In the genomic region with DNA sequence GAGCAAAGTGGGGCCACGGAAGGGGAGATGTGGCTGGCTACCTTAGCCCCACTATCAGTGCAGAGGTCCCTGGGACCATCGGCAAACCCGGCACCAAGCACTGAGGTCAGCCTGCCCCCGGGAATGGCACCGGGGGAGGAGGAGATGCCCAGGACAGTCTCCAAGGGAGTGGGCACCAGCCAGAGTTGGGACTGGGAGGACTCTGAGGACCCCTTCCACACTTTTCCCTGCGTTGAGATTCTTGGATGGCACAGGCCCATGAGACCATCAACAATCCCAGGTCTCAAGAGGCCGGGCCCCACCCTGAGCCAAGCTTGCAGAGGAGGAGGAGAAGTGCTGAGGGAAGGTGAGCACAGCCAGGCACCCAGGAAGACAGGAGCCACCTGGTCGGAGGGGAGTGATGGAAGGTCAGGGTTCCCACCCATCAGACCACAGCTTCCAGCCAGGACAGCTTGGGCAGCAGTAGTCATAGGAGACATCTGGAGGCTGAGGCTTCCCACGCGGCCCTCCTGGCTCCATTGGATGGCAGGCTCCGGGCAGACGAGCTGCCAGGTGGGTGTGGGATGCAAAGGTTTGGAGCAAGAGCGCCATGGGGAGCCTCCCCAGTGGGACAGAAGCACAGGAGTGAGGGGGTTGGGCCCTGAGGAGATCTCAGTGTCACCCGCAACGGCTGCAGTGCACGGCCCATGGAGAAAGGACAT, we compare ENCODE assay signal across 26 cellular contexts. TPM values are rescaled to one million over a fixed set of nuclear protein-coding genes. Genes with fewer than 3 reads are reported as not detected.
DNase-seq lines count a peak whose midpoint lies in the region; ATAC-seq, FAIRE-seq and TF ChIP-seq lines count a peak whose summit lies in the region.
"Had no signal": no experiment of that assay in that cellular context is flagged by ENCODE, and none has a peak within 500 bp of the region (broad histone marks: within the 10 kb centered on the region; RNA-seq: fewer than 3 reads in every experiment).

No MANE protein-coding gene starts in this region.

- no peak overlapping the region for H3K4me3 Mint-ChIP-seq in activated T-cell treated with anti-CD3 and anti-CD28 coated beads, Interleukin-2, amount 50 U/mL, for 24 hours
- H3K4me3 Mint-ChIP-seq in activated T-cell treated with anti-CD3 and anti-CD28 coated beads, Interleukin-2, amount 50 U/mL, for 72 hours: no peak overlapping the region
- H3K4me3 Mint-ChIP-seq: activated CD4-positive, alpha-beta T cell treated with anti-CD3 and anti-CD28 coated beads, Interleukin-2, amount 10 ng/mL, durations not matched to agents 24 days and 14 days; CD4-positive, alpha-beta memory T cell; naive thymus-derived CD4-positive, alpha-beta T cell had no signal

- H3K56ac ChIP-seq in H1 (replicated peaks; ENCODE audit: insufficient read length, low read depth, low read length): no peak overlapping the region

- intact Hi-C loops in stomach (cut with DNase I; ENCODE audit: low total_unique reads): no loop called here

- H3K79me2 ChIP-seq in H1 (ENCODE audit: control insufficient read depth in 1 of 2, insufficient read depth in 2 of 2, low read length in 2 of 2) (no peaks in the 10 kb centered on the region), GM23248 (ENCODE audit: insufficient read depth) (no peaks in the 10 kb centered on the region)

- no peaks in the 10 kb centered on the region for H3K79me1 ChIP-seq in H1 (ENCODE audit: low read depth, low read length)

- TF ChIP-seq EP300 in H1 (IDR thresholded peaks at IDR 0.05; ENCODE audit: borderline replicate concordance in 1 of 2, low read depth in 2 of 2, low read length in 2 of 2) (no peak), stomach (IDR thresholded peaks at IDR 0.05) (no peak)

- no peaks in the 10 kb centered on the region for H3K36me3 ChIP-seq in H7 (replicated peaks; ENCODE audit: control insufficient read depth, insufficient read depth, low read length)
- H3K36me3 ChIP-seq in H1 (ENCODE audit: control insufficient read depth in 2 of 4, insufficient read depth in 4 of 4, low read length in 3 of 4): no peaks in the 10 kb centered on the region
- no peaks in the 10 kb centered on the region for H3K36me3 ChIP-seq in stomach
- no peaks in the 10 kb centered on the region for H3K36me3 ChIP-seq in GM23248 (ENCODE audit: low read depth)
- H3K36me3 ChIP-seq: esophagus muscularis mucosa, tibial nerve had no signal

- TF ChIP-seq CTCF in H1 (IDR thresholded peaks at IDR 0.05; ENCODE audit: control extremely low read depth in 1 of 3, insufficient read depth in 1 of 3, low read depth in 1 of 3, low read length in 3 of 3): no peak
- no peak for TF ChIP-seq CTCF in stomach (IDR thresholded peaks at IDR 0.05)
- no peak for TF ChIP-seq CTCF in foreskin keratinocyte (conservative IDR thresholded peaks at IDR 0.05)

- H3K4ac ChIP-seq in H1 (replicated peaks; ENCODE audit: insufficient read length, low read depth, low read length): no peak overlapping the region

- peak overlapping the region; percentile 77; the same call in 1 of the 2 replicates for H4K8ac ChIP-seq in H1 (ENCODE audit: extremely low read depth, insufficient read depth, low read length)

- H3K4me1 ChIP-seq in H1 (replicated peaks in 1 of 4; ENCODE audit: control insufficient read depth in 3 of 4, insufficient read depth in 4 of 4, low read length in 3 of 4): peaks cover 0 to 6% (median 3%) of the 10 kb centered on the region in 4 experiments; a peak in 1 of 7 replicates
- peaks cover 5 to 22% (median 14%) of the 10 kb centered on the region in 4 donors for H3K4me1 ChIP-seq in stomach
- peaks cover 21% of the 10 kb centered on the region for H3K4me1 ChIP-seq in GM23248 (ENCODE audit: insufficient read depth)
- H3K4me1 ChIP-seq in foreskin keratinocyte: peaks cover 16% of the 10 kb centered on the region

- H3K36me3 Mint-ChIP-seq in activated T-cell treated with anti-CD3 and anti-CD28 coated beads, Interleukin-2, amount 50 U/mL, for 24 hours (ENCODE audit: low read depth): no peaks in the 10 kb centered on the region
- no peaks in the 10 kb centered on the region for H3K36me3 Mint-ChIP-seq in activated T-cell treated with anti-CD3 and anti-CD28 coated beads, Interleukin-2, amount 50 U/mL, for 72 hours (ENCODE audit: insufficient read depth in 2 of 2)
- H3K36me3 Mint-ChIP-seq: activated naive CD4-positive, alpha-beta T cell treated with anti-CD3 and anti-CD28 coated beads, Interleukin-2, amount 50 U/mL, for 72 hours; CD4-positive, alpha-beta memory T cell; naive thymus-derived CD4-positive, alpha-beta T cell had no signal

- no peaks in the 10 kb centered on the region for H3K27me3 ChIP-seq in H7 (ENCODE audit: control insufficient read depth, insufficient read depth, low read length)
- H3K27me3 ChIP-seq in H1 (replicated peaks in 1 of 4; ENCODE audit: control insufficient read depth in 3 of 4, extremely low read depth in 1 of 4, insufficient read depth in 3 of 4, low read length in 3 of 4): 0 out of 7 replicates have a peak, but pooled peaks cover 0 to 2% (median 0%) of the 10 kb centered on the region in 4 experiments
- no peaks in the 10 kb centered on the region for H3K27me3 ChIP-seq in stomach
- no peaks in the 10 kb centered on the region for H3K27me3 ChIP-seq in GM23248 (replicated peaks; ENCODE audit: insufficient read depth)
- peaks cover 4% of the 10 kb centered on the region for H3K27me3 ChIP-seq in foreskin keratinocyte
- H3K27me3 ChIP-seq: esophagus muscularis mucosa, tibial nerve had no signal

- H3K18ac ChIP-seq in H1 (ENCODE audit: extremely low read depth, low read length): no peak overlapping the region

- peak overlapping the region; percentile 80; the same call in 1 of the 2 replicates for H2BK20ac ChIP-seq in H1 (ENCODE audit: low read length)

- peak; percentile 5 for DNase-seq in activated T-cell treated with anti-CD3 and anti-CD28 coated beads, Interleukin-2, amount 50 U/mL, for 24 hours
- DNase-seq in activated T-cell treated with anti-CD3 and anti-CD28 coated beads, Interleukin-2, amount 50 U/mL, for 72 hours: no peak
- DNase-seq in H7 (peak; percentile 49), H1 (ENCODE audit: low read depth in 1 of 2, low spot score in 2 of 2) (no peak), stomach (peak; percentile 16), NCI-H774 (lab: John Stamatoyannopoulos, UW) (no peak), GM23248 (no peak), foreskin keratinocyte (no peak)
- DNase-seq: activated CD4-positive, alpha-beta T cell treated with anti-CD3 and anti-CD28 coated beads, Interleukin-2, amount 10 ng/mL, durations not matched to agents 24 days and 14 days; CD4-positive, alpha-beta memory T cell; effector CD4-positive, alpha-beta T cell; kidney glomerular epithelial cell; mesenchymal stem cell; NCI-H446; NK-92 treated with Interleukin-12 subunit alpha and Interleukin-12 subunit beta, amount 100 ng/mL, for 24 hours; stimulated activated CD4-positive, alpha-beta T cell treated with anti-CD3 and anti-CD28 coated beads, Interleukin-2, amount 100 ng/mL, for 24 hours; stimulated activated naive CD4-positive, alpha-beta T cell had no signal

- H3K9me3 ChIP-seq in H1 (ENCODE audit: insufficient read depth in 2 of 2, low read depth in 1 of 2, low read length in 1 of 2) (no peaks in the 10 kb centered on the region), stomach (no peaks in the 10 kb centered on the region), GM23248 (ENCODE audit: low read depth) (no peaks in the 10 kb centered on the region)
- H3K9me3 ChIP-seq: esophagus muscularis mucosa, tibial nerve had no signal

- H3F3A ChIP-seq in GM23248 (ENCODE audit: insufficient read depth): 0 out of 2 replicates have a peak, but pooled peaks cover 8% of the 10 kb centered on the region

- H3K27ac ChIP-seq in H1 (ENCODE audit: low read depth, low read length): no peak overlapping the region
- H3K27ac ChIP-seq in stomach: no peak overlapping the region
- no peak overlapping the region for H3K27ac ChIP-seq in GM23248
- no peak overlapping the region for H3K27ac ChIP-seq in foreskin keratinocyte
- H3K27ac ChIP-seq: esophagus muscularis mucosa, tibial nerve had no signal

- H3K4me2 ChIP-seq in H1 (ENCODE audit: insufficient read depth in 1 of 2, low read depth in 2 of 2, low read length in 2 of 2) (no peak overlapping the region), GM23248 (ENCODE audit: unreplicated experiment) (no peak overlapping the region)

- no peak overlapping the region for H3K14ac ChIP-seq in H1 (ENCODE audit: insufficient read length)

- TF ChIP-seq RAD21 in H1 (IDR thresholded peaks at IDR 0.05 in 1 of 2, conservative IDR thresholded peaks at IDR 0.05 in 1 of 2; ENCODE audit: low read depth in 2 of 2, low read length in 2 of 2): no peak

- H3K4me1 Mint-ChIP-seq in activated T-cell treated with anti-CD3 and anti-CD28 coated beads, Interleukin-2, amount 50 U/mL, for 24 hours (ENCODE audit: low read depth): no peaks in the 10 kb centered on the region
- H3K4me1 Mint-ChIP-seq in activated T-cell treated with anti-CD3 and anti-CD28 coated beads, Interleukin-2, amount 50 U/mL, for 72 hours (ENCODE audit: low read depth): no peaks in the 10 kb centered on the region
- H3K4me1 Mint-ChIP-seq: activated CD4-positive, alpha-beta T cell treated with anti-CD3 and anti-CD28 coated beads, Interleukin-2, amount 10 ng/mL, durations not matched to agents 24 days and 14 days; CD4-positive, alpha-beta memory T cell had no signal

- H4K20me1 ChIP-seq in H1 (replicated peaks in 1 of 2; ENCODE audit: control insufficient read depth in 1 of 2, insufficient read depth in 2 of 2, low read length in 2 of 2) (peaks cover 0 to 6% of the 10 kb centered on the region in 2 experiments), GM23248 (ENCODE audit: insufficient read depth) (no peaks in the 10 kb centered on the region)

- no peaks in the 10 kb centered on the region for H3K27me3 Mint-ChIP-seq in activated T-cell treated with anti-CD3 and anti-CD28 coated beads, Interleukin-2, amount 50 U/mL, for 24 hours
- no peaks in the 10 kb centered on the region for H3K27me3 Mint-ChIP-seq in activated T-cell treated with anti-CD3 and anti-CD28 coated beads, Interleukin-2, amount 50 U/mL, for 72 hours (ENCODE audit: low read depth)
- H3K27me3 Mint-ChIP-seq: activated CD4-positive, alpha-beta T cell treated with anti-CD3 and anti-CD28 coated beads, Interleukin-2, amount 10 ng/mL, durations not matched to agents 24 days and 14 days; naive thymus-derived CD4-positive, alpha-beta T cell had no signal

- H2BK120ac ChIP-seq in H1 (replicated peaks; ENCODE audit: low read depth, low read length): no peak overlapping the region

- no peak overlapping the region for H2BK15ac ChIP-seq in H1 (ENCODE audit: low read length)

- H3K4me3 ChIP-seq in H7 (ENCODE audit: insufficient read depth, low read depth, low read length): no peak overlapping the region
- no peak overlapping the region for H3K4me3 ChIP-seq in H1 (ENCODE audit: extremely low read depth in 1 of 4, insufficient read depth in 2 of 4, low read depth in 3 of 4, low read length in 4 of 4)
- no peak overlapping the region for H3K4me3 ChIP-seq in stomach
- no peak overlapping the region for H3K4me3 ChIP-seq in GM23248
- H3K4me3 ChIP-seq: esophagus muscularis mucosa, tibial nerve had no signal

- H4K5ac ChIP-seq in H1 (ENCODE audit: insufficient read length, low read depth, low read length): no peak overlapping the region

- POLR2A ChIA-PET in H1 (lab: Charles Lee; ENCODE audit: partially characterized antibody): interaction anchor here (1.0 to 1.9 kb wide), 2 partner anchors 10 to 13 kb away, joined by 3 to 4 read pairs; no protein-coding TSS in a partner anchor

- H2BK5ac ChIP-seq in H1 (ENCODE audit: low read depth, low read length): no peak overlapping the region; the same call in 1 of the 2 replicates

- H2BK12ac ChIP-seq in H1 (ENCODE audit: low read depth, low read length): no peak overlapping the region

- no peaks in the 10 kb centered on the region for H3K9me3 Mint-ChIP-seq in activated T-cell treated with anti-CD3 and anti-CD28 coated beads, Interleukin-2, amount 50 U/mL, for 24 hours
- no peaks in the 10 kb centered on the region for H3K9me3 Mint-ChIP-seq in activated T-cell treated with anti-CD3 and anti-CD28 coated beads, Interleukin-2, amount 50 U/mL, for 72 hours
- H3K9me3 Mint-ChIP-seq: activated CD4-positive, alpha-beta T cell treated with anti-CD3 and anti-CD28 coated beads, Interleukin-2, amount 10 ng/mL, durations not matched to agents 24 days and 14 days; activated naive CD4-positive, alpha-beta T cell treated with anti-CD3 and anti-CD28 coated beads, Interleukin-2, amount 50 U/mL, for 72 hours; CD4-positive, alpha-beta memory T cell; naive thymus-derived CD4-positive, alpha-beta T cell had no signal

- peak overlapping the region; percentile 22 for H4K91ac ChIP-seq in H1 (replicated peaks; ENCODE audit: insufficient read length, low read length)

- no peak overlapping the region for H2AFZ ChIP-seq in H1 (ENCODE audit: low read length)
- H2AFZ ChIP-seq in GM23248: no peak overlapping the region

- no peak overlapping the region for H3K27ac Mint-ChIP-seq in activated T-cell treated with anti-CD3 and anti-CD28 coated beads, Interleukin-2, amount 50 U/mL, for 24 hours
- no peak overlapping the region for H3K27ac Mint-ChIP-seq in activated T-cell treated with anti-CD3 and anti-CD28 coated beads, Interleukin-2, amount 50 U/mL, for 72 hours
- H3K27ac Mint-ChIP-seq: activated CD4-positive, alpha-beta T cell treated with anti-CD3 and anti-CD28 coated beads, Interleukin-2, amount 10 ng/mL, durations not matched to agents 24 days and 14 days; CD4-positive, alpha-beta memory T cell had no signal

- H2AK5ac ChIP-seq in H1 (ENCODE audit: low read depth, low read length): no peak overlapping the region

- FAIRE-seq in H1 (lab: Jason Lieb, UNC): no peak
- FAIRE-seq: HepG2, TTC549 had no signal

- 94% methylated on average over 15 of the region's 16 CpGs; no CpG with 5 or more reads in 1 of the 2 experiments for WGBS in H1 (ENCODE audit: extremely low coverage in 1 of 2, insufficient coverage in 1 of 2, insufficient read length in 1 of 2, insufficient replicate concordance in 2 of 2, low coverage in 1 of 2, low lambda C conversion rate in 2 of 2, missing lambda C conversion rate in 1 of 2), 2 experiments
- 86 to 91% (median 90%) methylated on average over 14 to 16 of the region's 16 CpGs for WGBS in stomach, 5 donors
- WGBS in GM23248 (ENCODE audit: low coverage in 1 of 2, low lambda C conversion rate in 2 of 2, missing lambda C conversion rate in 2 of 2), 2 experiments: 81 to 85% methylated on average over 16 of the region's 16 CpGs

- H3K9ac ChIP-seq in H1 (replicated peaks in 1 of 4; ENCODE audit: extremely low read depth in 1 of 4, low read depth in 3 of 4, low read length in 3 of 4): no peak overlapping the region
- no peak overlapping the region for H3K9ac ChIP-seq in GM23248

- ATAC-seq in activated T-cell treated with anti-CD3 and anti-CD28 coated beads, Interleukin-2, amount 50 U/mL, for 72 hours (replicated peaks in 1 of 2): no peak
- no peak for ATAC-seq in foreskin keratinocyte
- ATAC-seq: HepG2; naive thymus-derived CD4-positive, alpha-beta T cell; Panc1 had no signal

- no peaks in the 10 kb centered on the region for H3K9me2 ChIP-seq in GM23248 (ENCODE audit: insufficient read depth)

- in situ Hi-C loops in GM23248 (cut with MboI): no loop called here

- no peak overlapping the region for H3K23ac ChIP-seq in H1 (ENCODE audit: insufficient read length)

- TF ChIP-seq POLR2A in H1 (IDR thresholded peaks at IDR 0.05; ENCODE audit: control extremely low read depth in 1 of 2, low read depth in 2 of 2, low read length in 2 of 2) (no peak), stomach (IDR thresholded peaks at IDR 0.05) (no peak)

- peaks cover 7% of the 10 kb centered on the region; the same call in 1 of the 2 replicates for H3K23me2 ChIP-seq in H1 (ENCODE audit: low read depth, low read length)

- CTCF ChIA-PET in H1 (lab: Charles Lee; ENCODE audit: partially characterized antibody): interaction anchor here (0.7 to 2.1 kb wide), 6 partner anchors 9 to 295 kb away, joined by 3 to 9 read pairs (median 3); no protein-coding TSS in a partner anchor

RNA-seq across cellular contexts. Expression of gene OPN4, which starts 2.6 kb away (rescaled TPM):
- not detected for total RNA-seq in activated T-cell treated with anti-CD3 and anti-CD28 coated beads, Interleukin-2, amount 50 U/mL, for 72 hours
- total RNA-seq in H7 (2014; rRNA removed; shearing (Covaris generic)): not detected in 2 replicates
- not detected in 2 replicates for total RNA-seq in H1 (2021; fragmentation: NEBNext Ultra II Directional; extraction: Animal tissue kit (Norgen Biotek cat#: 25700))
- not detected in 2 replicates for polyA plus RNA-seq in H1 (2011; rRNA removed)
- not detected for polyA plus RNA-seq in H1 (2011; cell fraction: cytosol; rRNA removed)
- polyA plus RNA-seq in H1 (2011; cell fraction: nucleus; rRNA removed): not detected
- polyA plus RNA-seq in H1 (2012, experiment 1 of 2): not detected in 4 replicates
- polyA plus RNA-seq in H1 (2012, experiment 2 of 2): not detected
- not detected for polyA plus RNA-seq in H1 (2013, experiment 1 of 2)
- polyA plus RNA-seq in H1 (2013, experiment 2 of 2): not detected
- not detected in 2 replicates for polyA minus RNA-seq in H1 (2011; rRNA and poly(A)+ RNA removed)
- not detected for polyA minus RNA-seq in H1 (2011; cell fraction: cytosol; rRNA and poly(A)+ RNA removed)
- polyA minus RNA-seq in H1 (2011; cell fraction: nucleus; rRNA and poly(A)+ RNA removed): not detected
- total RNA-seq in stomach: not detected
- not detected for polyA plus RNA-seq in stomach
- not detected in 2 replicates for total RNA-seq in GM23248 (2014; rRNA removed; shearing (Covaris generic))
- polyA plus RNA-seq in GM23248 (2016; fragmentation: Nextera tagmentation; extraction: Ambion mirVana): not detected in 2 replicates
- total RNA-seq in foreskin keratinocyte: not detected in 2 replicates
- not detected in 2 replicates for polyA plus RNA-seq in foreskin keratinocyte
- total RNA-seq: activated CD4-positive, alpha-beta T cell treated with anti-CD3 and anti-CD28 coated beads, Interleukin-2, amount 10 ng/mL, durations not matched to agents 24 days and 14 days; activated naive CD4-positive, alpha-beta T cell treated with anti-CD3 and anti-CD28 coated beads, Interleukin-2, amount 50 U/mL, for 72 hours; CD4-positive, alpha-beta memory T cell; cerebellum; HepG2; naive thymus-derived CD4-positive, alpha-beta T cell had no signal
- polyA plus RNA-seq: AG04450; CD4-positive, alpha-beta memory T cell; HepG2; naive thymus-derived CD4-positive, alpha-beta T cell had no signal

RNA-seq across cellular contexts. Expression of gene LDB3, which starts 16.5 kb away (rescaled TPM):
- total RNA-seq in activated T-cell treated with anti-CD3 and anti-CD28 coated beads, Interleukin-2, amount 50 U/mL, for 72 hours: under 1 TPM; 0.14 to 0.16 TPM
- total RNA-seq in H7 (2014; rRNA removed; shearing (Covaris generic)): 0.03 and 0.30 TPM in 2 replicates
- total RNA-seq in H1 (2021; fragmentation: NEBNext Ultra II Directional; extraction: Animal tissue kit (Norgen Biotek cat#: 25700)): 0.40 and 0.43 TPM in 2 replicates
- polyA plus RNA-seq in H1 (2011; rRNA removed) (0.17 and 0.20 TPM in 2 replicates), stomach (1 to 10 TPM; 1.1 to 3.4 (median 2.7) TPM), GM23248 (2016; fragmentation: Nextera tagmentation; extraction: Ambion mirVana) (0.05 and 0.08 TPM in 2 replicates), foreskin keratinocyte (not detected in 2 replicates)
- 0.28 TPM for polyA plus RNA-seq in H1 (2011; cell fraction: cytosol; rRNA removed)
- polyA plus RNA-seq in H1 (2011; cell fraction: nucleus; rRNA removed): 0.20 TPM
- 0.35 to 0.62 TPM (median 0.59 TPM) in 4 replicates for polyA plus RNA-seq in H1 (2012, experiment 1 of 2)
- 0.17 TPM for polyA plus RNA-seq in H1 (2012, experiment 2 of 2)
- polyA plus RNA-seq in H1 (2013, experiment 1 of 2): 0.55 TPM
- polyA plus RNA-seq in H1 (2013, experiment 2 of 2): 0.74 TPM
- 0.49 and 1.2 TPM in 2 replicates for polyA minus RNA-seq in H1 (2011; rRNA and poly(A)+ RNA removed)
- 0.29 TPM for polyA minus RNA-seq in H1 (2011; cell fraction: cytosol; rRNA and poly(A)+ RNA removed)
- 1.1 TPM for polyA minus RNA-seq in H1 (2011; cell fraction: nucleus; rRNA and poly(A)+ RNA removed)
- total RNA-seq in stomach (1 to 10 TPM in 4 of 5 donors, under 1 TPM in 1; 0.29 to 8.5 (median 2.2) TPM), foreskin keratinocyte (not detected in 2 replicates)
- total RNA-seq in GM23248 (2014; rRNA removed; shearing (Covaris generic)): under 0.01 and 0.11 TPM in 2 replicates
- total RNA-seq: activated CD4-positive, alpha-beta T cell treated with anti-CD3 and anti-CD28 coated beads, Interleukin-2, amount 10 ng/mL, durations not matched to agents 24 days and 14 days; HepG2 had no signal
- polyA plus RNA-seq: CD4-positive, alpha-beta memory T cell; HepG2; naive thymus-derived CD4-positive, alpha-beta T cell had no signal

Comparison
In these comparisons a context has a peak if more than half of its experiments do, and no peak if none do; other contexts are left out.
1. DNase-seq: peak in activated T-cell treated with anti-CD3 and anti-CD28 coated beads, Interleukin-2, amount 50 U/mL, for 24 hours (single experiment), H7 (single experiment) and stomach (single experiment); none in activated T-cell treated with anti-CD3 and anti-CD28 coated beads, Interleukin-2, amount 50 U/mL, for 72 hours (0 of 2), H1 (0 of 2), NCI-H774 (single experiment), GM23248 (single experiment) and foreskin keratinocyte (0 of 2).